ENCODE assay signal across 1 cellular context in the genomic region with DNA sequence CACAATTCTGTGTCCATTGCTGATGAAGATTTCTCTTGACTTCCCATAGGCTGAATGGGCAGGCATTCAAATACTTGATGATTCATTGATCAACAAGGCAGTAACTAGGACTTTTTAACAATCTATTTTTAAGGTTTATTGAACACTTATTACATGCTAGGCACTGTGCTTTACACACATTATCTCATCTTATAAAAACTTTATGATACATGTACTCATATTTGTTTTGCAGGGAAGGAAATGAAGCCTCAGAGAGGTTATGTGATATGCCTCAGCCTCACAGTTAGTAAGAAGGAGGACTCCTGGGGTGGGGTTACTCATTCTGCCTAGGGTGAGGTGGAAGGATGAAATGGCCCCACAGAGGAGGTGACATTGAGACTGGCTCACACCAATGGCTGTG.
TF ChIP-seq lines count a peak whose summit lies in the region.

No MANE protein-coding gene starts in this region.

TF ChIP-seq in IMR-90, 13 proteins besides CTCF, POLR2A, EP300 and RAD21:
- TF ChIP-seq NFE2L2 (IDR thresholded peaks at IDR 0.05; ENCODE audit: low read depth, low read length) (no peak), MAZ (IDR thresholded peaks at IDR 0.05; ENCODE audit: borderline replicate concordance, low read depth, low read length) (no peak), RFX5 (IDR thresholded peaks at IDR 0.05; ENCODE audit: low read depth, low read length) (no peak), BHLHE40 (IDR thresholded peaks at IDR 0.05; ENCODE audit: low read depth, low read length) (no peak), CHD1 (IDR thresholded peaks at IDR 0.05; ENCODE audit: low read depth, low read length) (no peak), RCOR1 (IDR thresholded peaks at IDR 0.05; ENCODE audit: insufficient replicate concordance, low read length) (no peak), MAFK (IDR thresholded peaks at IDR 0.05; ENCODE audit: low read depth, low read length) (no peak), FOS (IDR thresholded peaks at IDR 0.05; ENCODE audit: low read depth, low read length) (no peak), CEBPB (IDR thresholded peaks at IDR 0.05; ENCODE audit: low read depth, low read length) (no peak), SMC3 (IDR thresholded peaks at IDR 0.05; ENCODE audit: low read depth, low read length) (no peak), MXI1 (IDR thresholded peaks at IDR 0.05; ENCODE audit: borderline replicate concordance, low read depth, low read length) (no peak)
- TF ChIP-seq, protein P1, sequence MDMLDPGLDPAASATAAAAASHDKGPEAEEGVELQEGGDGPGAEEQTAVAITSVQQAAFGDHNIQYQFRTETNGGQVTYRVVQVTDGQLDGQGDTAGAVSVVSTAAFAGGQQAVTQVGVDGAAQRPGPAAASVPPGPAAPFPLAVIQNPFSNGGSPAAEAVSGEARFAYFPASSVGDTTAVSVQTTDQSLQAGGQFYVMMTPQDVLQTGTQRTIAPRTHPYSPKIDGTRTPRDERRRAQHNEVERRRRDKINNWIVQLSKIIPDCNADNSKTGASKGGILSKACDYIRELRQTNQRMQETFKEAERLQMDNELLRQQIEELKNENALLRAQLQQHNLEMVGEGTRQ (IDR thresholded peaks at IDR 0.05; ENCODE audit: low read depth, low read length) = no peak
- TF ChIP-seq, protein P2, sequence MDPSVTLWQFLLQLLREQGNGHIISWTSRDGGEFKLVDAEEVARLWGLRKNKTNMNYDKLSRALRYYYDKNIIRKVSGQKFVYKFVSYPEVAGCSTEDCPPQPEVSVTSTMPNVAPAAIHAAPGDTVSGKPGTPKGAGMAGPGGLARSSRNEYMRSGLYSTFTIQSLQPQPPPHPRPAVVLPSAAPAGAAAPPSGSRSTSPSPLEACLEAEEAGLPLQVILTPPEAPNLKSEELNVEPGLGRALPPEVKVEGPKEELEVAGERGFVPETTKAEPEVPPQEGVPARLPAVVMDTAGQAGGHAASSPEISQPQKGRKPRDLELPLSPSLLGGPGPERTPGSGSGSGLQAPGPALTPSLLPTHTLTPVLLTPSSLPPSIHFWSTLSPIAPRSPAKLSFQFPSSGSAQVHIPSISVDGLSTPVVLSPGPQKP (IDR thresholded peaks at IDR 0.05; ENCODE audit: borderline replicate concordance, low read depth, low read length) = no peak
